Comparison of ENCODE assay signal across 8 cellular contexts in genomic region chr10:3852147-3852904, GRCh38.
DNase-seq lines count a peak whose midpoint lies in the region; ATAC-seq and TF ChIP-seq lines count a peak whose summit lies in the region.

No MANE protein-coding gene starts in this region.

- no peak overlapping the region for H3K4me3 ChIP-seq in liver (ENCODE audit: low read depth in 1 of 3, low read length in 3 of 3)

- peak; percentile 60 to 62 for TF ChIP-seq RAD21 in liver (IDR thresholded peaks at IDR 0.05)

- no peaks in the 10 kb centered on the region for H3K36me3 ChIP-seq in liver (ENCODE audit: control insufficient read depth in 4 of 4, insufficient read depth in 3 of 4, low read depth in 1 of 4, low read length in 3 of 4)

- H3K27ac ChIP-seq in liver (ENCODE audit: low read depth in 1 of 2, low read length in 2 of 2) = peak overlapping the region; percentile 73 to 81

- peaks cover 61% of the 10 kb centered on the region for H3K4me1 Mint-ChIP-seq in chondrocyte (ENCODE audit: low read depth)

- H3K27me3 ChIP-seq in liver (ENCODE audit: control insufficient read depth in 4 of 4, insufficient read depth in 4 of 4, low read length in 3 of 4) = no peaks in the 10 kb centered on the region

- peak overlapping the region; percentile 31 for H3K4me3 Mint-ChIP-seq in chondrocyte (ENCODE audit: unreplicated experiment)

- H3K27me3 Mint-ChIP-seq in chondrocyte (ENCODE audit: low read depth) = no peaks in the 10 kb centered on the region

- ATAC-seq in GM21528 (IDR thresholded peaks at IDR 0.05; ENCODE audit: low FRiP score, unreplicated experiment) = peak; percentile 87

- no peaks in the 10 kb centered on the region for H3K9me3 ChIP-seq in liver (ENCODE audit: control insufficient read depth in 4 of 4, low read length in 3 of 4)

- no peaks in the 10 kb centered on the region for H3K9me3 Mint-ChIP-seq in chondrocyte (ENCODE audit: low read depth)

- H3K36me3 Mint-ChIP-seq in chondrocyte (ENCODE audit: low read depth) = no peaks in the 10 kb centered on the region

- peaks cover 0 to 19% (median 4%) of the 10 kb centered on the region in 4 donors for H3K4me1 ChIP-seq in liver (ENCODE audit: control insufficient read depth in 4 of 4, insufficient read depth in 4 of 4, low read length in 3 of 4)

- H3K9ac ChIP-seq in liver (ENCODE audit: low read depth in 1 of 2, low read length in 2 of 2) = peak overlapping the region in 1 of 2 donors; percentile 73

- peak overlapping the region; percentile 98 for H3K27ac Mint-ChIP-seq in chondrocyte (ENCODE audit: unreplicated experiment)

- DNase-seq in EH (ENCODE audit: low read depth) = peak; percentile 98
- peak in 51 of 76 experiments; percentile 8 to 73 (median 45) for DNase-seq in HUDEP-2 (lab: John Stamatoyannopoulos, UW; ENCODE audit: unreplicated experiment in 76 of 76)
- DNase-seq in T1000 (lab: John Stamatoyannopoulos, UW) = peak; percentile 38
- no peak for DNase-seq in chondrocyte (ENCODE audit: low spot score)
- peak; percentile 26 for DNase-seq in stimulated activated CD8-positive, alpha-beta memory T cell treated with anti-CD3 and anti-CD28 coated beads, Interleukin-12 subunit alpha, Interleukin-12 subunit beta, amount 100 ng/mL, for 24 hours (ENCODE audit: extremely low read depth)
- DNase-seq in mesenteric fat pad (ENCODE audit: low spot score) = no peak

- TF ChIP-seq CTCF in chondrocyte (IDR thresholded peaks at IDR 0.05) (no peak), liver (IDR thresholded peaks at IDR 0.05; ENCODE audit: low read depth, low read length, missing input control) (no peak)

- WGBS in liver = 41% methylated on average over 10 of the region's 10 CpGs

TF ChIP-seq in liver, 16 proteins besides CTCF, POLR2A, EP300 and RAD21:
- TF ChIP-seq GABPA (IDR thresholded peaks at IDR 0.05 in 1 of 2, conservative IDR thresholded peaks at IDR 0.05 in 1 of 2) = peak in 1 of 2 donors; percentile 39
- TF ChIP-seq MAX (IDR thresholded peaks at IDR 0.05) = no peak
- TF ChIP-seq HNF4G (IDR thresholded peaks at IDR 0.05) = no peak
- TF ChIP-seq JUND (IDR thresholded peaks at IDR 0.05) = peak; percentile 100
- no peak for TF ChIP-seq REST (IDR thresholded peaks at IDR 0.05)
- peak; percentile 54 for TF ChIP-seq YY1 (IDR thresholded peaks at IDR 0.05)
- no peak for TF ChIP-seq NR2F2 (IDR thresholded peaks at IDR 0.05)
- TF ChIP-seq EGR1 (IDR thresholded peaks at IDR 0.05; ENCODE audit: low read depth in 2 of 2) = peak in 1 of 2 donors; percentile 73
- TF ChIP-seq HNF4A (conservative IDR thresholded peaks at IDR 0.05) = peak; percentile 48 to 75
- peak; percentile 55 for TF ChIP-seq ZBTB33 (IDR thresholded peaks at IDR 0.05)
- TF ChIP-seq ATF3 (IDR thresholded peaks at IDR 0.05) = peak; percentile 97
- TF ChIP-seq FOXA2 (IDR thresholded peaks at IDR 0.05) = peak; percentile 59
- TF ChIP-seq TAF1 (conservative IDR thresholded peaks at IDR 0.05) = peak; percentile 51
- TF ChIP-seq FOXA1 (IDR thresholded peaks at IDR 0.05) = peak; percentile 12
- TF ChIP-seq RXRA (IDR thresholded peaks at IDR 0.05) = peak in 1 of 2 donors; percentile 78
- TF ChIP-seq SP1 (IDR thresholded peaks at IDR 0.05) = peak; percentile 83

Comparison
In these comparisons a context has a peak if more than half of its experiments do, and no peak if none do; other contexts are left out.
1. DNase-seq: peak in EH (single experiment), HUDEP-2 (51 of 76), T1000 (single experiment) and stimulated activated CD8-positive, alpha-beta memory T cell treated with anti-CD3 and anti-CD28 coated beads, Interleukin-12 subunit alpha, Interleukin-12 subunit beta, amount 100 ng/mL, for 24 hours (single experiment); none in chondrocyte (single experiment) and mesenteric fat pad (single experiment).